In the genomic region with DNA sequence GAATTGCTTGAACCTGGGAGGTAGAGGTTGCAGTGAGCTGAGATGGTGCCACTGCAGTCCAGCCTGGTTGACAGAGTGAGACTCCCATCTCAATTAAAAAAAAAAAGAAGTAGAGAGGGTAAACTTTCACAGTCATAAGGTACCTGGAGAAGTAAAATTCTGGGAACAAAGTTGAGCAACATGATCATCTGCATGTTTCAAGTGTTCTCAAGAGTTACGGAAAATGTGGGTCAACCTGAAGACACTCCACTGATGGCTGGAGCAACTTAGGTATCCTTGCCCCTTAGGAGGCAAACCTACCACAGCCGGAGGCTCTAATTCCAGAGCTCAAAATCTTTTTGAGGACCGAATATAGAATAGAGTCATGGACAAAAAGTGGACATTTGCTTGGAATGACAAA, we compare ENCODE assay signal across 3 cellular contexts.
"Had no signal": no experiment of that assay in that cellular context is flagged by ENCODE, and none has a peak within 500 bp of the region (broad histone marks: within the 10 kb centered on the region; RNA-seq: fewer than 3 reads in every experiment).

No MANE protein-coding gene starts in this region.

- ATAC-seq: GM12878 had no signal

- DNase-seq: GDM1, GF-D8 had no signal

- H3K4me3 ChIP-seq: GM12878 had no signal
